ENCODE assay signal across 20 cellular contexts in genomic region chr3:177068967-177069366, GRCh38.
"Had no signal": no experiment of that assay in that cellular context is flagged by ENCODE, and none has a peak within 500 bp of the region (broad histone marks: within the 10 kb centered on the region; RNA-seq: fewer than 3 reads in every experiment).

No MANE protein-coding gene starts in this region.

- H3K4me3 Mint-ChIP-seq: activated CD4-positive, alpha-beta T cell treated with anti-CD3 and anti-CD28 coated beads, Interleukin-2, amount 10 ng/mL, durations not matched to agents 24 days and 14 days; natural killer cell; stimulated activated naive B cell treated with anti-CD40 and anti-IgM and Interleukin-4, amounts not matched to agents 10 μg/mL and 1 μg/mL and 100 μg/mL, for 72 hours had no signal

- H3K27ac Mint-ChIP-seq: activated CD4-positive, alpha-beta T cell treated with anti-CD3 and anti-CD28 coated beads, Interleukin-2, amount 10 ng/mL, durations not matched to agents 24 days and 14 days had no signal

- H3K27me3 Mint-ChIP-seq: activated CD4-positive, alpha-beta T cell treated with anti-CD3 and anti-CD28 coated beads, Interleukin-2, amount 10 ng/mL, durations not matched to agents 24 days and 14 days; stimulated activated naive B cell treated with anti-CD40 and anti-IgM and Interleukin-4, amounts not matched to agents 10 μg/mL and 1 μg/mL and 100 μg/mL, for 72 hours had no signal

- H3K27ac ChIP-seq: colonic mucosa, esophagus squamous epithelium, left lung, SJSA1, uterus, VCaP had no signal

- H3K36me3 ChIP-seq: colonic mucosa, left lung, tibial nerve, uterus had no signal

- H3K4me1 ChIP-seq: colonic mucosa had no signal

- H3K9me3 Mint-ChIP-seq: activated CD4-positive, alpha-beta T cell treated with anti-CD3 and anti-CD28 coated beads, Interleukin-2, amount 10 ng/mL, durations not matched to agents 24 days and 14 days; natural killer cell; stimulated activated naive B cell treated with anti-CD40 and anti-IgM and Interleukin-4, amounts not matched to agents 10 μg/mL and 1 μg/mL and 100 μg/mL, for 72 hours had no signal

- H3K9me3 ChIP-seq: colonic mucosa, esophagus squamous epithelium, left lung, SJSA1, tibial nerve, uterus had no signal

- DNase-seq: activated CD4-positive, alpha-beta T cell treated with anti-CD3 and anti-CD28 coated beads, Interleukin-2, amount 10 ng/mL, durations not matched to agents 24 days and 14 days; activated CD8-positive, alpha-beta memory T cell treated with anti-CD3 and anti-CD28 coated beads for 24 hours; activated gamma-delta T cell; colonic mucosa; esophagus squamous epithelium; hypothalamus; kidney; left lung; mesenchymal stem cell; natural killer cell; nucleus accumbens; posterior cingulate gyrus; stimulated activated CD4-positive, alpha-beta T cell treated with anti-CD3 and anti-CD28 coated beads, Interleukin-15, amount 100 ng/mL, for 24 hours; stimulated activated CD4-positive, alpha-beta T cell treated with anti-CD3 and anti-CD28 coated beads, Interleukin-4, amount 100 ng/mL, for 1 hour; stimulated activated naive B cell treated with anti-CD40 and anti-IgM and Interleukin-4, amounts not matched to agents 10 μg/mL and 1 μg/mL and 100 μg/mL, for 72 hours; substantia nigra; uterus had no signal

- H3K36me3 Mint-ChIP-seq: natural killer cell had no signal

- H3K27me3 ChIP-seq: colonic mucosa, esophagus squamous epithelium, left lung, SJSA1, tibial nerve, uterus had no signal

- H3K4me3 ChIP-seq: colonic mucosa, esophagus squamous epithelium, left lung, SJSA1, tibial nerve, uterus had no signal

- ATAC-seq: left lung; natural killer cell; stimulated activated naive B cell treated with anti-CD40 and anti-IgM and Interleukin-4, amounts not matched to agents 10 μg/mL and 1 μg/mL and 100 μg/mL, for 72 hours had no signal
